In the genomic region with DNA sequence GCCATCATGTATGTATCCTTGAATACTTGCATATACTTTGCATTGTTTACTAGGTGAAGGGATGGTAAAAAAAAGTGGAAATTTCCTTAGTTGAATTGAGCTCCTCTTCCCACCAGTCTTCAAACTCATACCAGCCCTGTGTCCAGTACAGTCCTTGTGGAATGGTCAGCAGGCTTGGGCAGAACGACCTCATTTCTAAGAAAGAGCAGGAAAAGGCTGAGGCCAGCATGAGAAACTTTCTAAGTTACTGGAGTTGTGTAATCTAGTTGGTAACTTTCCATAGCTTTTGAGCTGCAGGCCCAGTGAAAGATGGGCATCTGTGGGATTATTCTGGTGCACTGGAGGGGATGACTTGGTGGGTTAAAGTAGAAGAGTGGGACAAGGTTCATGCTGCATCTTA, we compare ENCODE assay signal across 10 cellular contexts.
"Had no signal": no experiment of that assay in that cellular context is flagged by ENCODE, and none has a peak within 500 bp of the region (broad histone marks: within the 10 kb centered on the region; RNA-seq: fewer than 3 reads in every experiment).

No MANE protein-coding gene starts in this region.

- H3K36me3 ChIP-seq: adrenal gland, lower lobe of right lung, neural progenitor cell, tibial nerve had no signal

- H2AFZ ChIP-seq: neural progenitor cell had no signal

- H3K27me3 ChIP-seq: adrenal gland, neural progenitor cell, tibial nerve had no signal

- H3K9me3 ChIP-seq: adrenal gland, lower lobe of right lung, tibial nerve had no signal

- H3K4me3 ChIP-seq: adrenal gland, lower lobe of right lung, neural progenitor cell, tibial nerve had no signal

- DNase-seq: activated T-cell treated with anti-CD3 and anti-CD28 coated beads, Interleukin-2, amount 50 U/mL, for 1 hour; adrenal gland; dermis blood vessel endothelial cell; effector memory CD4-positive, alpha-beta T cell; foreskin melanocyte; lower lobe of right lung; naive thymus-derived CD8-positive, alpha-beta T cell; T1000 had no signal

- H3K4me2 ChIP-seq: neural progenitor cell had no signal

- H3K4me1 ChIP-seq: adrenal gland, lower lobe of right lung, tibial nerve had no signal

- H3K27ac ChIP-seq: adrenal gland, lower lobe of right lung, neural progenitor cell, tibial nerve had no signal
